In genomic region chr19:2051771-2052704, GRCh38 we compare ENCODE assay signal across 8 cellular contexts. TPM values are rescaled to one million over a fixed set of nuclear protein-coding genes. Genes with fewer than 3 reads are reported as not detected.
DNase-seq lines count a peak whose midpoint lies in the region; ATAC-seq and TF ChIP-seq lines count a peak whose summit lies in the region.

No MANE protein-coding gene starts in this region.

- DNase-seq in 8988T: peak; percentile 6
- DNase-seq in activated CD8-positive, alpha-beta T cell treated with anti-CD3 and anti-CD28 coated beads, Interleukin-2, amount 10 ng/mL, durations not matched to agents 7 days and 5 days: peak; percentile 72
- DNase-seq in glutamatergic neuron: no peak
- DNase-seq in stimulated activated CD4-positive, alpha-beta T cell treated with anti-CD3 and anti-CD28 coated beads, Interleukin-4, amount 100 ng/mL, for 1 hour: peak; percentile 36
- no peak for DNase-seq in kidney glomerular epithelial cell (lab: John Stamatoyannopoulos, UW)
- DNase-seq in CD1c-positive myeloid dendritic cell (ENCODE audit: extremely low spot score): no peak

- H3K36me3 Mint-ChIP-seq in activated CD8-positive, alpha-beta T cell treated with anti-CD3 and anti-CD28 coated beads, Interleukin-2, amount 10 ng/mL, durations not matched to agents 7 days and 5 days (ENCODE audit: low read depth): peaks cover 19% of the 10 kb centered on the region
- H3K36me3 Mint-ChIP-seq in glutamatergic neuron (ENCODE audit: unreplicated experiment): no peaks in the 10 kb centered on the region

- H3K9me3 Mint-ChIP-seq in activated CD8-positive, alpha-beta T cell treated with anti-CD3 and anti-CD28 coated beads, Interleukin-2, amount 10 ng/mL, durations not matched to agents 7 days and 5 days (ENCODE audit: insufficient read depth): no peaks in the 10 kb centered on the region
- peaks cover 2% of the 10 kb centered on the region for H3K9me3 Mint-ChIP-seq in glutamatergic neuron (ENCODE audit: unreplicated experiment)

- POLR2A ChIA-PET in HEK293 (lab: Yijun Ruan, JAX): interaction anchor here (0.6 to 1.9 kb wide), 9 partner anchors 8 to 46 kb away, joined by 3 to 11 read pairs (median 3); no protein-coding TSS in a partner anchor
- POLR2A ChIA-PET in activated CD8-positive, alpha-beta T cell treated with anti-CD3 and anti-CD28 coated beads, Interleukin-2, amount 10 ng/mL, durations not matched to agents 7 days and 5 days (lab: Charles Lee): interaction anchor here (0.6 to 2.8 kb wide), 19 partner anchors 9 to 167 kb away, joined by 3 to 31 read pairs (median 5); partner anchors contain the start of gene ABHD17A

- peaks cover 65% of the 10 kb centered on the region for H3K4me1 Mint-ChIP-seq in activated CD8-positive, alpha-beta T cell treated with anti-CD3 and anti-CD28 coated beads, Interleukin-2, amount 10 ng/mL, durations not matched to agents 7 days and 5 days (ENCODE audit: low read depth)
- peaks cover 4% of the 10 kb centered on the region for H3K4me1 Mint-ChIP-seq in glutamatergic neuron (ENCODE audit: low read depth, unreplicated experiment)

- peak overlapping the region; percentile 93 for H3K27ac Mint-ChIP-seq in activated CD8-positive, alpha-beta T cell treated with anti-CD3 and anti-CD28 coated beads, Interleukin-2, amount 10 ng/mL, durations not matched to agents 7 days and 5 days
- H3K27ac Mint-ChIP-seq in glutamatergic neuron (ENCODE audit: unreplicated experiment): no peak overlapping the region

- H3K27me3 Mint-ChIP-seq in activated CD8-positive, alpha-beta T cell treated with anti-CD3 and anti-CD28 coated beads, Interleukin-2, amount 10 ng/mL, durations not matched to agents 7 days and 5 days (ENCODE audit: low read depth): no peaks in the 10 kb centered on the region
- H3K27me3 Mint-ChIP-seq in glutamatergic neuron (ENCODE audit: unreplicated experiment): peaks cover 2% of the 10 kb centered on the region

- peaks cover 3% of the 10 kb centered on the region; the same call in 1 of the 2 replicates for H3K4me1 ChIP-seq in HEK293 (ENCODE audit: control insufficient read depth, insufficient read depth, low read length)

- CTCF ChIA-PET in HEK293 (lab: Yijun Ruan, JAX): interaction anchor here (0.5 to 1.9 kb wide), 11 partner anchors 9 to 205 kb away, joined by 3 to 6 read pairs (median 4); no protein-coding TSS in a partner anchor
- CTCF ChIA-PET in activated CD8-positive, alpha-beta T cell treated with anti-CD3 and anti-CD28 coated beads, Interleukin-2, amount 10 ng/mL, durations not matched to agents 7 days and 5 days (lab: Charles Lee): interaction anchor here (1.0 to 2.4 kb wide), 13 partner anchors 9 to 123 kb away, joined by 3 to 11 read pairs (median 5); no protein-coding TSS in a partner anchor

- peaks cover 0 to 19% of the 10 kb centered on the region in 2 experiments; a peak in 1 of 3 replicates for H3K36me3 ChIP-seq in HEK293 (ENCODE audit: control insufficient read depth in 2 of 2, insufficient read depth in 1 of 2, low read length in 2 of 2)

- H3K27ac ChIP-seq in HEK293 (ENCODE audit: extremely low read depth, low read depth, low read length): peak overlapping the region; percentile 4; the same call in 1 of the 2 replicates

- peak; percentile 12 for ATAC-seq in activated CD8-positive, alpha-beta T cell treated with anti-CD3 and anti-CD28 coated beads, Interleukin-2, amount 10 ng/mL, durations not matched to agents 7 days and 5 days
- no peak for ATAC-seq in GM18517 (IDR thresholded peaks at IDR 0.05; ENCODE audit: unreplicated experiment)

- H3K9me3 ChIP-seq in HEK293 (ENCODE audit: control insufficient read depth, insufficient read depth, low read depth, low read length): no peaks in the 10 kb centered on the region

- H3K4me3 Mint-ChIP-seq in activated CD8-positive, alpha-beta T cell treated with anti-CD3 and anti-CD28 coated beads, Interleukin-2, amount 10 ng/mL, durations not matched to agents 7 days and 5 days: peak overlapping the region; percentile 65
- peak overlapping the region; percentile 55 for H3K4me3 Mint-ChIP-seq in glutamatergic neuron (ENCODE audit: unreplicated experiment)

- H3K4me3 ChIP-seq in HEK293 (ENCODE audit: low read depth, low read length): no peak overlapping the region

- TF ChIP-seq CTCF in HEK293 (tag by site-specific recombination; IDR thresholded peaks at IDR 0.05) (no peak), glutamatergic neuron (IDR thresholded peaks at IDR 0.05; ENCODE audit: partially characterized antibody, unreplicated experiment) (no peak)

TF ChIP-seq in HEK293, 187 proteins besides CTCF, POLR2A, EP300 and RAD21 (continues in another document):
- TF ChIP-seq ZBTB10 (tag by site-specific recombination; IDR thresholded peaks at IDR 0.05) (peak; percentile 75), ZBTB1 (tag by site-specific recombination; IDR thresholded peaks at IDR 0.05) (no peak), ZNF580 (tag by site-specific recombination; IDR thresholded peaks at IDR 0.05) (no peak), ZNF335 (tag by site-specific recombination; conservative IDR thresholded peaks at IDR 0.05) (peak; percentile 16; the same call in 1 of the 2 replicates), PATZ1 (tag by site-specific recombination; IDR thresholded peaks at IDR 0.05) (peak; percentile 27; the same call in 1 of the 2 replicates), HIC1 (tag by site-specific recombination; IDR thresholded peaks at IDR 0.05) (0 out of 2 replicates have a peak, but pooled peaks have one; percentile 14), ZNF629 (tag by site-specific recombination; IDR thresholded peaks at IDR 0.05) (0 out of 2 replicates have a peak, but pooled peaks have one; percentile 2), ZNF423 (tag by site-specific recombination; IDR thresholded peaks at IDR 0.05) (no peak)

RNA-seq across cellular contexts. Expression of gene MKNK2, which starts 1.0 kb away (rescaled TPM):
- 100 to 1,000 TPM; 332 to 348 TPM for total RNA-seq in activated CD8-positive, alpha-beta T cell treated with anti-CD3 and anti-CD28 coated beads, Interleukin-2, amount 10 ng/mL, durations not matched to agents 7 days and 5 days
- total RNA-seq in glutamatergic neuron (ENCODE audit: unreplicated experiment): 149 TPM

RNA-seq across cellular contexts. Expression of gene BTBD2, which starts 36.5 kb away (rescaled TPM):
- total RNA-seq in activated CD8-positive, alpha-beta T cell treated with anti-CD3 and anti-CD28 coated beads, Interleukin-2, amount 10 ng/mL, durations not matched to agents 7 days and 5 days: 10 to 100 TPM; 48.2 to 53.4 TPM
- total RNA-seq in glutamatergic neuron (ENCODE audit: unreplicated experiment): 70.4 TPM

RNA-seq across cellular contexts. Expression of gene MOB3A, which starts 44.1 kb away (rescaled TPM):
- 100 to 1,000 TPM; 235 to 240 TPM for total RNA-seq in activated CD8-positive, alpha-beta T cell treated with anti-CD3 and anti-CD28 coated beads, Interleukin-2, amount 10 ng/mL, durations not matched to agents 7 days and 5 days
- total RNA-seq in glutamatergic neuron (ENCODE audit: unreplicated experiment): 66.0 TPM

RNA-seq across cellular contexts. Expression of gene IZUMO4, which starts 44.7 kb away (rescaled TPM):
- total RNA-seq in activated CD8-positive, alpha-beta T cell treated with anti-CD3 and anti-CD28 coated beads, Interleukin-2, amount 10 ng/mL, durations not matched to agents 7 days and 5 days: 1 to 10 TPM; 8.7 to 9.5 TPM
- total RNA-seq in glutamatergic neuron (ENCODE audit: unreplicated experiment): 10.6 TPM

Comparison
In these comparisons a context has a peak if more than half of its experiments do, and no peak if none do; other contexts are left out.
1. DNase-seq: peak in 8988T (single experiment), activated CD8-positive, alpha-beta T cell treated with anti-CD3 and anti-CD28 coated beads, Interleukin-2, amount 10 ng/mL, durations not matched to agents 7 days and 5 days (single experiment) and stimulated activated CD4-positive, alpha-beta T cell treated with anti-CD3 and anti-CD28 coated beads, Interleukin-4, amount 100 ng/mL, for 1 hour (single experiment); none in glutamatergic neuron (single experiment), kidney glomerular epithelial cell (single experiment) and CD1c-positive myeloid dendritic cell (single experiment).